In the genomic region with DNA sequence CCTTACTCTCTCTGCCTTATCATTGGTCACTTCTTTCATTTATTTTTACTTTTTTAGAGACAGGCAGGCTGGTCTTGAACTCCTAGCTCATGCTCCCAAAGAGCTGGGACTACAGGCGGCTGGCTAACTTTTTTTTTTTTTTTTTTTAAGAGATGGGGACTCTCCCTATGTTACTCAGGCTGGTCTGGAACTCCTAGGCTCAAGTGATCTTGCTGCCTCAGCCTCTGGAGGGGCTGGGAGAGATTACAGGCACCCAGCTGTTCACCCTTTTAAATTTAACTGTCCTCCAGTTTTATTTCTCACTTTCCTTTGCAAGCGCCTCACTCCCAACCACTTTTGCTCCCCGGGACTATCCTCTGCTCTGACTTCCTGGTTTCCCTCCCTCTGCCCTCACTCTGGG, we compare ENCODE assay signal across 1 cellular context.
TF ChIP-seq lines count a peak whose summit lies in the region.

No MANE protein-coding gene starts in this region.

TF ChIP-seq in SK-N-SH treated with all-trans-retinoic acid at 6 μM for 48 hours, 23 proteins besides CTCF, POLR2A, EP300 and RAD21 (continued from another document):
- TF ChIP-seq ZC3H10 (CRISPR knock-in tag; IDR thresholded peaks at IDR 0.05) = no peak
- TF ChIP-seq ESRRG (CRISPR knock-in tag; IDR thresholded peaks at IDR 0.05) = no peak
- TF ChIP-seq, protein P1, sequence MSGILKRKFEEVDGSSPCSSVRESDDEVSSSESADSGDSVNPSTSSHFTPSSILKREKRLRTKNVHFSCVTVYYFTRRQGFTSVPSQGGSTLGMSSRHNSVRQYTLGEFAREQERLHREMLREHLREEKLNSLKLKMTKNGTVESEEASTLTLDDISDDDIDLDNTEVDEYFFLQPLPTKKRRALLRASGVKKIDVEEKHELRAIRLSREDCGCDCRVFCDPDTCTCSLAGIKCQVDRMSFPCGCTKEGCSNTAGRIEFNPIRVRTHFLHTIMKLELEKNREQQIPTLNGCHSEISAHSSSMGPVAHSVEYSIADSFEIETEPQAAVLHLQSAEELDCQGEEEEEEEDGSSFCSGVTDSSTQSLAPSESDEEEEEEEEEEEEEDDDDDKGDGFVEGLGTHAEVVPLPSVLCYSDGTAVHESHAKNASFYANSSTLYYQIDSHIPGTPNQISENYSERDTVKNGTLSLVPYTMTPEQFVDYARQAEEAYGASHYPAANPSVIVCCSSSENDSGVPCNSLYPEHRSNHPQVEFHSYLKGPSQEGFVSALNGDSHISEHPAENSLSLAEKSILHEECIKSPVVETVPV (CRISPR knock-in tag; IDR thresholded peaks at IDR 0.05) = no peak
- no peak for TF ChIP-seq OSR1 (CRISPR knock-in tag; IDR thresholded peaks at IDR 0.05)
- no peak for TF ChIP-seq TOX (CRISPR knock-in tag; IDR thresholded peaks at IDR 0.05; ENCODE audit: borderline replicate concordance)
- no peak for TF ChIP-seq ZNF8 (CRISPR knock-in tag; IDR thresholded peaks at IDR 0.05)
